ENCODE assay signal across 18 cellular contexts in the genomic region with DNA sequence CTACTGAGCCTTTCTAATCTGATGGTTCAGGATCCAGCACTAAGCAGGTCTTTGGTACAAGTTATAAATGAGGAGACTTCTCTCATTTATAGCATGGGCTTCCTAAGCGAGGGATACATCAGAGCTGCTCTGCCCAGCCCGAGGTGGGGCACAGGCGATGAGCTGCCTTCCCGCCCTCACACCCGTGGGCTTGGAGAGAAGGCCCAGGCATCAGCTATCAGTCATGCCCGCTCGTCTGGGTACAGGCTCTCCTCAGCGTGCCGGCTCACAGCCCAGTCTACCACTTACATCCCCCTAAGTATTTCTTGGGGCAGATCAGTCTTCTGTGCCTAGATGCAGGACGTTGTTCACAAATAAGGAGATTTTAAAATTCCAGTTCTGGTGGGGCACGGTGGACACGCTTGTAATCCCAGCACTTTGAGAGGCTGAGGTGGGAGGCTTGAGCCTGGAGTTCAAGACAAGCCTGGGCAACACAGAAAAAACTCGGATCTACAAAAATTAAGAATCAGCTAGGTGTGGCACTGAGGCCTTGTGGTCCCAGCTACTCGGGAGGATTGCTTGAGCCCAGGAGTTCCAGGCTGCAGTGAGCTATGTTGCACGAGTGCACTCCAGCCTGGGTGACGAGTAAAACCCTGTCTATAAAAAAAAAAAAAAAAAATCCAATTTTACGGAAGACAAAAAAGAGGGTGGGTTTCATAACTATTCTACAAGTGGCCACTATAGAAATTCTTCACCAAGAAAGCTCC. TPM values are rescaled to one million over a fixed set of nuclear protein-coding genes. Genes with fewer than 3 reads are reported as not detected.
DNase-seq lines count a peak whose midpoint lies in the region; ATAC-seq and TF ChIP-seq lines count a peak whose summit lies in the region.
"Had no signal": no experiment of that assay in that cellular context is flagged by ENCODE, and none has a peak within 500 bp of the region (broad histone marks: within the 10 kb centered on the region; RNA-seq: fewer than 3 reads in every experiment).

No MANE protein-coding gene starts in this region.

- no peak for TF ChIP-seq POLR2A in breast epithelium (IDR thresholded peaks at IDR 0.05)
- no peak for TF ChIP-seq POLR2A in vagina (IDR thresholded peaks at IDR 0.05)
- TF ChIP-seq POLR2A in sigmoid colon (IDR thresholded peaks at IDR 0.05), result no peak

- peak overlapping the region; percentile 88 for H3K27ac Mint-ChIP-seq in MCF 10A (ENCODE audit: low read depth, unreplicated experiment)
- peak overlapping the region; percentile 50 for H3K27ac Mint-ChIP-seq in activated T-helper 17 cell treated with anti-CD3 and anti-CD28 coated beads, Interleukin-2, amount 50 U/mL, for 72 hours
- H3K27ac Mint-ChIP-seq in naive thymus-derived CD4-positive, alpha-beta T cell, result peak overlapping the region in 8 of 9 donors; percentile 29 to 88 (median 68)
- H3K27ac Mint-ChIP-seq in activated naive CD4-positive, alpha-beta T cell treated with anti-CD3 and anti-CD28 coated beads, Interleukin-2, amount 10 ng/mL, durations not matched to agents 7 days and 5 days, result no peak overlapping the region
- H3K27ac Mint-ChIP-seq: stimulated activated naive B cell treated with anti-CD40 and anti-IgM and Interleukin-4, amounts not matched to agents 10 μg/mL and 1 μg/mL and 100 μg/mL, for 72 hours had no signal

- no peaks in the 10 kb centered on the region for H3K27me3 ChIP-seq in breast epithelium
- no peaks in the 10 kb centered on the region for H3K27me3 ChIP-seq in naive thymus-derived CD4-positive, alpha-beta T cell (ENCODE audit: control insufficient read depth in 2 of 2, insufficient read depth in 2 of 2, low read length in 2 of 2)
- no peaks in the 10 kb centered on the region for H3K27me3 ChIP-seq in vagina
- H3K27me3 ChIP-seq in sigmoid colon, result no peaks in the 10 kb centered on the region
- H3K27me3 ChIP-seq: esophagus muscularis mucosa had no signal

- H3K4me3 ChIP-seq in breast epithelium, result no peak overlapping the region
- H3K4me3 ChIP-seq in naive thymus-derived CD4-positive, alpha-beta T cell (ENCODE audit: low read length), result no peak overlapping the region
- H3K4me3 ChIP-seq in vagina, result no peak overlapping the region
- H3K4me3 ChIP-seq in sigmoid colon, result no peak overlapping the region
- H3K4me3 ChIP-seq: esophagus muscularis mucosa had no signal

- BruUV-seq in MCF 10A (replicated peaks; lab: Mats Ljungman, UMichigan), result no TSS peak

- H3K36me3 ChIP-seq in breast epithelium, result no peaks in the 10 kb centered on the region
- H3K36me3 ChIP-seq in naive thymus-derived CD4-positive, alpha-beta T cell (ENCODE audit: control insufficient read depth in 2 of 3, insufficient read depth in 3 of 3, low read length in 3 of 3), result peaks cover 0 to 37% (median 17%) of the 10 kb centered on the region in 3 experiments
- no peaks in the 10 kb centered on the region for H3K36me3 ChIP-seq in vagina
- no peaks in the 10 kb centered on the region for H3K36me3 ChIP-seq in sigmoid colon
- H3K36me3 ChIP-seq: esophagus muscularis mucosa had no signal

- no peak overlapping the region for H3K27ac ChIP-seq in breast epithelium
- no peak overlapping the region for H3K27ac ChIP-seq in naive thymus-derived CD4-positive, alpha-beta T cell (ENCODE audit: low read depth, low read length)
- H3K27ac ChIP-seq in vagina, result peak overlapping the region; percentile 29
- no peak overlapping the region for H3K27ac ChIP-seq in sigmoid colon
- H3K27ac ChIP-seq: esophagus muscularis mucosa had no signal

- TF ChIP-seq CTCF in MCF 10A (IDR thresholded peaks at IDR 0.05; ENCODE audit: unreplicated experiment) (no peak), breast epithelium (IDR thresholded peaks at IDR 0.05) (no peak), vagina (IDR thresholded peaks at IDR 0.05) (no peak), sigmoid colon (IDR thresholded peaks at IDR 0.05) (no peak)

- peak overlapping the region; percentile 57 for H3K4me3 Mint-ChIP-seq in MCF 10A (ENCODE audit: unreplicated experiment)
- no peak overlapping the region for H3K4me3 Mint-ChIP-seq in activated T-helper 17 cell treated with anti-CD3 and anti-CD28 coated beads, Interleukin-2, amount 50 U/mL, for 72 hours
- H3K4me3 Mint-ChIP-seq in naive thymus-derived CD4-positive, alpha-beta T cell, result peak overlapping the region in 1 of 10 donors; percentile 13
- no peak overlapping the region for H3K4me3 Mint-ChIP-seq in activated naive CD4-positive, alpha-beta T cell treated with anti-CD3 and anti-CD28 coated beads, Interleukin-2, amount 10 ng/mL, durations not matched to agents 7 days and 5 days
- H3K4me3 Mint-ChIP-seq: stimulated activated naive B cell treated with anti-CD40 and anti-IgM and Interleukin-4, amounts not matched to agents 10 μg/mL and 1 μg/mL and 100 μg/mL, for 72 hours had no signal

- H3K9me3 Mint-ChIP-seq in MCF 10A (ENCODE audit: unreplicated experiment), result no peaks in the 10 kb centered on the region
- no peaks in the 10 kb centered on the region for H3K9me3 Mint-ChIP-seq in activated T-helper 17 cell treated with anti-CD3 and anti-CD28 coated beads, Interleukin-2, amount 50 U/mL, for 72 hours
- H3K9me3 Mint-ChIP-seq in naive thymus-derived CD4-positive, alpha-beta T cell, result no peaks in the 10 kb centered on the region
- no peaks in the 10 kb centered on the region for H3K9me3 Mint-ChIP-seq in activated naive CD4-positive, alpha-beta T cell treated with anti-CD3 and anti-CD28 coated beads, Interleukin-2, amount 10 ng/mL, durations not matched to agents 7 days and 5 days
- H3K9me3 Mint-ChIP-seq: IgD-negative memory B cell; stimulated activated naive B cell treated with anti-CD40 and anti-IgM and Interleukin-4, amounts not matched to agents 10 μg/mL and 1 μg/mL and 100 μg/mL, for 72 hours had no signal

- TF ChIP-seq EP300 in sigmoid colon (IDR thresholded peaks at IDR 0.05), result no peak

- DNase-seq in MCF 10A (ENCODE audit: unreplicated experiment), result no peak
- no peak for DNase-seq in breast epithelium (ENCODE audit: low spot score in 2 of 2)
- DNase-seq in naive thymus-derived CD4-positive, alpha-beta T cell, result no peak
- DNase-seq in vagina (ENCODE audit: extremely low spot score in 2 of 2), result no peak
- no peak for DNase-seq in activated naive CD4-positive, alpha-beta T cell treated with anti-CD3 and anti-CD28 coated beads, Interleukin-2, amount 10 ng/mL, durations not matched to agents 7 days and 5 days
- no peak for DNase-seq in sigmoid colon
- DNase-seq: activated CD4-positive, CD25-positive, alpha-beta regulatory T cell treated with anti-CD3 and anti-CD28 coated beads, Interleukin-2, amount 50 U/mL, for 72 hours; activated T-cell treated with anti-CD3 and anti-CD28 coated beads for 4 hours; islet precursor cell; midbrain; NCI-H2107; occipital lobe; stimulated activated naive B cell treated with anti-CD40 and anti-IgM and Interleukin-4, amounts not matched to agents 10 μg/mL and 1 μg/mL and 100 μg/mL, for 72 hours had no signal

- intact Hi-C loops in MCF 10A (cut with micrococcal nuclease) (loop anchor here (2.0 to 5.0 kb wide), 2 partner anchors 38 to 56 kb away; a partner anchor contains a TSS), breast epithelium (cut with DNase I; ENCODE audit: low total_unique reads) (no loop called here), vagina (cut with DNase I) (no loop called here), sigmoid colon (cut with DNase I) (no loop called here)
- intact Hi-C loops in naive thymus-derived CD4-positive, alpha-beta T cell (cut with micrococcal nuclease), result no loop called here

- peaks cover 24% of the 10 kb centered on the region for H3K4me1 Mint-ChIP-seq in MCF 10A (ENCODE audit: insufficient read depth, unreplicated experiment)
- H3K4me1 Mint-ChIP-seq in activated T-helper 17 cell treated with anti-CD3 and anti-CD28 coated beads, Interleukin-2, amount 50 U/mL, for 72 hours, result peaks cover 28% of the 10 kb centered on the region
- H3K4me1 Mint-ChIP-seq in naive thymus-derived CD4-positive, alpha-beta T cell, result peaks cover 53 to 95% (median 78%) of the 10 kb centered on the region in 7 donors
- peaks cover 53% of the 10 kb centered on the region for H3K4me1 Mint-ChIP-seq in activated naive CD4-positive, alpha-beta T cell treated with anti-CD3 and anti-CD28 coated beads, Interleukin-2, amount 10 ng/mL, durations not matched to agents 7 days and 5 days

- ATAC-seq in activated T-helper 17 cell treated with anti-CD3 and anti-CD28 coated beads, Interleukin-2, amount 50 U/mL, for 72 hours (replicated peaks), result no peak
- no peak for ATAC-seq in naive thymus-derived CD4-positive, alpha-beta T cell
- ATAC-seq in GM21825 (IDR thresholded peaks at IDR 0.05; ENCODE audit: unreplicated experiment), result no peak
- ATAC-seq: HCT116; stimulated activated naive B cell treated with anti-CD40 and anti-IgM and Interleukin-4, amounts not matched to agents 10 μg/mL and 1 μg/mL and 100 μg/mL, for 72 hours had no signal

- CTCF ChIA-PET in MCF 10A (lab: Yijun Ruan, JAX), result interaction anchor here (0.6 to 6.7 kb wide), 11 partner anchors 11 to 540 kb away, joined by 3 to 41 read pairs (median 5); a partner anchor contains a TSS
- CTCF ChIA-PET in naive thymus-derived CD4-positive, alpha-beta T cell (lab: Charles Lee), result interaction anchor here (0.6 to 1.4 kb wide), 5 partner anchors 36 to 67 kb away, joined by 3 to 4 read pairs (median 3); no protein-coding TSS in a partner anchor
- CTCF ChIA-PET in activated naive CD4-positive, alpha-beta T cell treated with anti-CD3 and anti-CD28 coated beads, Interleukin-2, amount 10 ng/mL, durations not matched to agents 7 days and 5 days (lab: Charles Lee), result interaction anchor here (1.1 to 1.2 kb wide), 2 partner anchors 12 to 58 kb away, joined by 3 to 4 read pairs; no protein-coding TSS in a partner anchor

- no peaks in the 10 kb centered on the region for H3K4me1 ChIP-seq in breast epithelium
- H3K4me1 ChIP-seq in naive thymus-derived CD4-positive, alpha-beta T cell (ENCODE audit: control insufficient read depth in 2 of 2, insufficient read depth in 2 of 2, low read length in 2 of 2), result peaks cover 43 to 48% of the 10 kb centered on the region in 2 donors
- no peaks in the 10 kb centered on the region for H3K4me1 ChIP-seq in vagina
- no peaks in the 10 kb centered on the region for H3K4me1 ChIP-seq in sigmoid colon

- H3K36me3 Mint-ChIP-seq in MCF 10A (ENCODE audit: insufficient read depth, unreplicated experiment), result peaks cover 9% of the 10 kb centered on the region
- peaks cover 52% of the 10 kb centered on the region for H3K36me3 Mint-ChIP-seq in activated T-helper 17 cell treated with anti-CD3 and anti-CD28 coated beads, Interleukin-2, amount 50 U/mL, for 72 hours (ENCODE audit: low read depth)
- H3K36me3 Mint-ChIP-seq in naive thymus-derived CD4-positive, alpha-beta T cell, result peaks cover 0 to 12% (median 6%) of the 10 kb centered on the region in 5 donors
- H3K36me3 Mint-ChIP-seq in activated naive CD4-positive, alpha-beta T cell treated with anti-CD3 and anti-CD28 coated beads, Interleukin-2, amount 10 ng/mL, durations not matched to agents 7 days and 5 days, result peaks cover 33% of the 10 kb centered on the region

- 90 to 91% methylated on average over 17 of the region's 17 CpGs for WGBS in sigmoid colon, 2 donors

- no peaks in the 10 kb centered on the region for H3K9me3 ChIP-seq in breast epithelium
- H3K9me3 ChIP-seq in naive thymus-derived CD4-positive, alpha-beta T cell (ENCODE audit: control insufficient read depth in 2 of 3, low read length in 3 of 3), result no peaks in the 10 kb centered on the region
- no peaks in the 10 kb centered on the region for H3K9me3 ChIP-seq in vagina
- no peaks in the 10 kb centered on the region for H3K9me3 ChIP-seq in sigmoid colon
- H3K9me3 ChIP-seq: esophagus muscularis mucosa had no signal

- POLR2A ChIA-PET in MCF 10A (lab: Yijun Ruan, JAX), result interaction anchor here (0.7 to 5.0 kb wide), 12 partner anchors 9 to 1092 kb away, joined by 3 to 99 read pairs (median 4); a partner anchor contains a TSS
- POLR2A ChIA-PET in naive thymus-derived CD4-positive, alpha-beta T cell (lab: Charles Lee), result interaction anchor here (0.8 to 1.1 kb wide), 5 partner anchors 9 to 30 kb away, joined by 3 to 5 read pairs (median 3); no protein-coding TSS in a partner anchor

- H3K27me3 Mint-ChIP-seq in MCF 10A (ENCODE audit: insufficient read depth, unreplicated experiment), result no peaks in the 10 kb centered on the region
- no peaks in the 10 kb centered on the region for H3K27me3 Mint-ChIP-seq in activated T-helper 17 cell treated with anti-CD3 and anti-CD28 coated beads, Interleukin-2, amount 50 U/mL, for 72 hours
- H3K27me3 Mint-ChIP-seq in naive thymus-derived CD4-positive, alpha-beta T cell, result no peaks in the 10 kb centered on the region
- no peaks in the 10 kb centered on the region for H3K27me3 Mint-ChIP-seq in activated naive CD4-positive, alpha-beta T cell treated with anti-CD3 and anti-CD28 coated beads, Interleukin-2, amount 10 ng/mL, durations not matched to agents 7 days and 5 days
- H3K27me3 Mint-ChIP-seq: IgD-negative memory B cell; stimulated activated naive B cell treated with anti-CD40 and anti-IgM and Interleukin-4, amounts not matched to agents 10 μg/mL and 1 μg/mL and 100 μg/mL, for 72 hours had no signal

RNA-seq across cellular contexts. Expression of a gene that starts 57.0 kb away (rescaled TPM):
- total RNA-seq in MCF 10A (2022), result 11.4 and 19.7 TPM in 2 replicates
- total RNA-seq in breast epithelium, result 10 to 100 TPM in 2 of 3 donors, 1 to 10 TPM in 1; 5.8 to 25.9 (median 19.3) TPM
- total RNA-seq in activated T-helper 17 cell treated with anti-CD3 and anti-CD28 coated beads, Interleukin-2, amount 50 U/mL, for 72 hours, result 100 to 1,000 TPM; 143 to 172 TPM
- total RNA-seq in naive thymus-derived CD4-positive, alpha-beta T cell, result 100 to 1,000 TPM; 189 to 324 (median 277) TPM
- 10 to 100 TPM; 23.6 to 44.9 TPM for polyA plus RNA-seq in naive thymus-derived CD4-positive, alpha-beta T cell
- 42.2 TPM for total RNA-seq in vagina
- 1 to 10 TPM in 3 of 4 donors, under 1 TPM in 1; 0.95 to 3.9 (median 1.4) TPM for total RNA-seq in sigmoid colon
- polyA plus RNA-seq in sigmoid colon, result 10 to 100 TPM; 14.4 to 45.7 (median 21.0) TPM
